8 cellular contexts compared by ENCODE assay signal in the genomic region with DNA sequence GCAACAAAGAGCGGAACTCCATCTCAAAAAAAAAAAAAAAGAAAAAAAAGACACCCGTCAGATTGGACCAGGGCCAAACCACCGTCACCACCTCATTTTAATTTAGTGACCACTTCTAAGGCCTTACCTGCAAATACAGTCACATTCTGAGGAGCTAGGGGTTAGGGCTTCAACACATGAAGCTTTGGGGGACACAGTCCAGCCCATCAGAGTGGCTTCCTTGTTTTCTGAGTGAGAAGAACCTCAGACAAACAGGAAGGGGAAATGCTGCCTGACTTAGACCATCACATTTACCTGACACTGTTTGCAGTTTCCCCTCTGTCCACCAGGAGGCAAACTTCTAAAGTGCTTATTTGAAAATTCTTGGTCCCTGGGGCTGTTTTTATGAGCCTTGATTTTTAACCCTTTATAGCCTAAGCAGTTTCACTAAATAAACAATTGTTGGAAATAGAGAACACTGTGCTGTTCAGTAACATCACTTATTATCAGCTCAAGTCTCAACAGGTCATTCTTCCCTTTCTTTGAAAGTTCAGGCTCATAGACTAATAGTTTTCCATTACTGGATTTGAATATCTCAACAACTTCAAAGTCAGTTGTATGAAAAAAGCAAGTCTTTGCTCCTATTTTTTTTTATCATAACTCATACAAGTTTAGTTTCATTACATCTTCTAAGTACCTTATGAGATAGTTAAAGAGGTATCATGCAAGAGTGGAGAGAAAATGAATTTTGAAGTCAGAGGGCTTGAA.
DNase-seq lines count a peak whose midpoint lies in the region; ATAC-seq and TF ChIP-seq lines count a peak whose summit lies in the region.

No MANE protein-coding gene starts in this region.

- peaks cover 5 to 11% (median 7%) of the 10 kb centered on the region in 4 donors for H3K4me1 Mint-ChIP-seq in CD4-positive, CD25-positive, alpha-beta regulatory T cell

- H3K27ac Mint-ChIP-seq in CD4-positive, CD25-positive, alpha-beta regulatory T cell = peak overlapping the region; percentile 4 to 69 (median 68)

- H3K27ac ChIP-seq in CD4-positive, CD25-positive, alpha-beta regulatory T cell (ENCODE audit: insufficient read depth, low read length, poor library complexity, severe bottlenecking) = no peak overlapping the region
- H3K27ac ChIP-seq in foreskin keratinocyte (no peak overlapping the region), parathyroid adenoma (no peak overlapping the region)

- peaks cover 0 to 3% (median 0%) of the 10 kb centered on the region in 7 donors for H3K9me3 Mint-ChIP-seq in CD4-positive, CD25-positive, alpha-beta regulatory T cell

- peaks cover 5% of the 10 kb centered on the region for H3K27me3 Mint-ChIP-seq in CD4-positive, CD25-positive, alpha-beta regulatory T cell

- H3K9ac ChIP-seq in parathyroid adenoma = no peak overlapping the region

- DNase-seq in CD4-positive, CD25-positive, alpha-beta regulatory T cell = peak; percentile 19 to 72 (median 61)
- peak; percentile 63 for DNase-seq in KG1 (lab: John Stamatoyannopoulos, UW)
- DNase-seq in SHP77 treated with DMSO at 0.1 percent for 48 hours (lab: John Stamatoyannopoulos, UW) = peak; percentile 17
- peak; percentile 14 for DNase-seq in activated T-helper 9 cell treated with anti-CD3 and anti-CD28 coated beads, Interleukin-2, amount 50 U/mL, for 16 hours (ENCODE audit: low read depth)
- peak in 1 of 2 donors; percentile 64 for DNase-seq in foreskin keratinocyte
- DNase-seq in NCI-H187 treated with DMSO at 0.1 percent for 48 hours (lab: John Stamatoyannopoulos, UW) = no peak

- peak overlapping the region; percentile 5 for H3K4me3 ChIP-seq in CD4-positive, CD25-positive, alpha-beta regulatory T cell (ENCODE audit: low read depth, low read length)
- no peak overlapping the region for H3K4me3 ChIP-seq in parathyroid adenoma (ENCODE audit: low read depth, low read length)

- H3K27me3 ChIP-seq in CD4-positive, CD25-positive, alpha-beta regulatory T cell (ENCODE audit: control insufficient read depth, insufficient read depth, low read length) = no peaks in the 10 kb centered on the region
- H3K27me3 ChIP-seq in foreskin keratinocyte (no peaks in the 10 kb centered on the region), parathyroid adenoma (ENCODE audit: control insufficient read depth, insufficient read depth, low read length) (no peaks in the 10 kb centered on the region)

- peak overlapping the region; percentile 50 for H3K4me2 ChIP-seq in parathyroid adenoma (ENCODE audit: low read length)

- peak; percentile 67 to 77 for ATAC-seq in CD4-positive, CD25-positive, alpha-beta regulatory T cell (ENCODE audit: low read depth in 2 of 2)
- ATAC-seq in GM19351 (IDR thresholded peaks at IDR 0.05; ENCODE audit: unreplicated experiment) (peak; percentile 67), foreskin keratinocyte (peak; percentile 70)

- H3K79me2 ChIP-seq in parathyroid adenoma = no peaks in the 10 kb centered on the region

- H3K9me3 ChIP-seq in CD4-positive, CD25-positive, alpha-beta regulatory T cell (ENCODE audit: control insufficient read depth in 2 of 2, low read length in 2 of 2) = no peaks in the 10 kb centered on the region
- no peaks in the 10 kb centered on the region for H3K9me3 ChIP-seq in parathyroid adenoma (ENCODE audit: control insufficient read depth, low read length)

- no peaks in the 10 kb centered on the region for H3K36me3 Mint-ChIP-seq in CD4-positive, CD25-positive, alpha-beta regulatory T cell

- no peaks in the 10 kb centered on the region for H3K36me3 ChIP-seq in CD4-positive, CD25-positive, alpha-beta regulatory T cell (ENCODE audit: control insufficient read depth, insufficient read depth, low read length)
- H3K36me3 ChIP-seq in parathyroid adenoma (ENCODE audit: control insufficient read depth, insufficient read depth, low read length) = no peaks in the 10 kb centered on the region

- H2AFZ ChIP-seq in parathyroid adenoma = peak overlapping the region; percentile 66

- H3K4me3 Mint-ChIP-seq in CD4-positive, CD25-positive, alpha-beta regulatory T cell = peak overlapping the region in 1 of 4 donors; percentile 48

- TF ChIP-seq CTCF in foreskin keratinocyte (conservative IDR thresholded peaks at IDR 0.05) (peak; percentile 89), parathyroid adenoma (IDR thresholded peaks at IDR 0.05) (peak; percentile 72)

- H3K4me1 ChIP-seq in CD4-positive, CD25-positive, alpha-beta regulatory T cell (ENCODE audit: control insufficient read depth, insufficient read depth, low read length, poor library complexity, severe bottlenecking) = peaks cover 10% of the 10 kb centered on the region
- H3K4me1 ChIP-seq in foreskin keratinocyte (peaks cover 8% of the 10 kb centered on the region), parathyroid adenoma (no peaks in the 10 kb centered on the region)
